10 cellular contexts compared by ENCODE assay signal in genomic region chr2:159137511-159138101, GRCh38.
A peak's percentile ranks its signal among the peaks of the same experiment; 100 is the strongest.
DNase-seq lines count a peak whose midpoint lies in the region; ATAC-seq and TF ChIP-seq lines count a peak whose summit lies in the region.
"Had no signal": no experiment of that assay in that cellular context is flagged by ENCODE, and none has a peak within 500 bp of the region (broad histone marks: within the 10 kb centered on the region; RNA-seq: fewer than 3 reads in every experiment).

No MANE protein-coding gene starts in this region.

- no peaks in the 10 kb centered on the region for H3K9me3 Mint-ChIP-seq in nephron progenitor cell

- TF ChIP-seq CTCF in AG09309 (IDR thresholded peaks at IDR 0.05; ENCODE audit: control insufficient read depth, insufficient read depth, low read depth, low read length, missing control alignments) (no peak), RWPE2 (IDR thresholded peaks at IDR 0.05; ENCODE audit: poor library complexity, severe bottlenecking) (no peak), esophagus squamous epithelium (IDR thresholded peaks at IDR 0.05) (no peak), nephron progenitor cell (IDR thresholded peaks at IDR 0.05) (no peak), GM20000 (IDR thresholded peaks at IDR 0.05; ENCODE audit: extremely low read depth, missing control alignments) (no peak)

- H3K4me3 ChIP-seq in AG09309 (ENCODE audit: control insufficient read depth, low read depth, low read length), result no peak overlapping the region
- H3K4me3 ChIP-seq in RWPE2 (ENCODE audit: severe bottlenecking), result no peak overlapping the region
- peak overlapping the region in 1 of 4 donors; percentile 24 for H3K4me3 ChIP-seq in esophagus squamous epithelium

- DNase-seq in AG09309 (ENCODE audit: low read depth) (peak; percentile 34), RWPE2 (ENCODE audit: low spot score) (no peak), esophagus squamous epithelium (lab: John Stamatoyannopoulos, UW) (no peak), nephron progenitor cell (no peak), glomerular visceral epithelial cell (ENCODE audit: extremely low spot score) (no peak), T-helper 1 cell (no peak), GM20000 (ENCODE audit: low spot score) (no peak), GM19240 (ENCODE audit: insufficient read length, low spot score) (no peak)
- DNase-seq: NCI-H524 had no signal

- peaks cover 3% of the 10 kb centered on the region for H3K27me3 Mint-ChIP-seq in nephron progenitor cell (ENCODE audit: low read depth, poor library complexity)

- peak overlapping the region; percentile 96 for H3K27ac Mint-ChIP-seq in nephron progenitor cell

- peak overlapping the region; percentile 43 for H3K4me3 Mint-ChIP-seq in nephron progenitor cell

- no peaks in the 10 kb centered on the region for H3K36me3 ChIP-seq in RWPE2 (ENCODE audit: low read depth)
- H3K36me3 ChIP-seq in esophagus squamous epithelium, result no peaks in the 10 kb centered on the region

- H3K9me3 ChIP-seq in RWPE2 (ENCODE audit: severe bottlenecking), result no peaks in the 10 kb centered on the region
- H3K9me3 ChIP-seq in esophagus squamous epithelium, result no peaks in the 10 kb centered on the region

- TF ChIP-seq POLR2A in esophagus squamous epithelium (IDR thresholded peaks at IDR 0.05), result no peak

- intact Hi-C loops in esophagus squamous epithelium (cut with DNase I), result no loop called here

- H3K4me1 ChIP-seq in RWPE2 (ENCODE audit: insufficient read depth, poor library complexity, severe bottlenecking) (peaks cover 61% of the 10 kb centered on the region), esophagus squamous epithelium (peaks cover 31 to 95% (median 45%) of the 10 kb centered on the region in 3 donors)

- peak; percentile 63 for ATAC-seq in RWPE2 (ENCODE audit: low read depth)
- ATAC-seq: HCT116 had no signal

- H3K36me3 Mint-ChIP-seq in nephron progenitor cell (ENCODE audit: low read depth), result peaks cover 44% of the 10 kb centered on the region

- WGBS in esophagus squamous epithelium, 2 donors, result 14 to 49% methylated on average over 6 of the region's 6 CpGs

- H3K4me1 Mint-ChIP-seq in nephron progenitor cell, result peaks cover 77% of the 10 kb centered on the region

- H3K27ac ChIP-seq in RWPE2 (ENCODE audit: poor library complexity, severe bottlenecking), result peak overlapping the region; percentile 73
- H3K27ac ChIP-seq in esophagus squamous epithelium, result peak overlapping the region; percentile 74 to 86 (median 77)

- H3K27me3 ChIP-seq in RWPE2 (ENCODE audit: insufficient read depth, poor library complexity, severe bottlenecking), result no peaks in the 10 kb centered on the region
- no peaks in the 10 kb centered on the region for H3K27me3 ChIP-seq in esophagus squamous epithelium
